Comparison of ENCODE assay signal across 33 cellular contexts in genomic region chr3:54780336-54780735, GRCh38.
"Had no signal": no experiment of that assay in that cellular context is flagged by ENCODE, and none has a peak within 500 bp of the region (broad histone marks: within the 10 kb centered on the region; RNA-seq: fewer than 3 reads in every experiment).

No MANE protein-coding gene starts in this region.

- H3K36me3 Mint-ChIP-seq: activated naive CD4-positive, alpha-beta T cell treated with anti-CD3 and anti-CD28 coated beads, Interleukin-2, amount 50 U/mL, for 24 hours; activated naive CD8-positive, alpha-beta T cell treated with anti-CD3 and anti-CD28 coated beads, Interleukin-2, amount 10 ng/mL, durations not matched to agents 7 days and 5 days; brain; WTC11 had no signal

- H3K9me2 ChIP-seq: SK-N-SH had no signal

- H3K27ac ChIP-seq: adrenal gland, Peyer's patch, SJSA1 had no signal

- H3K4me1 ChIP-seq: adrenal gland, Peyer's patch had no signal

- H3K27me3 ChIP-seq: adrenal gland, Peyer's patch, SJSA1 had no signal

- DNase-seq: activated CD4-positive, alpha-beta T cell treated with anti-CD3 and anti-CD28 coated beads for 36 hours; activated CD4-positive, alpha-beta T cell treated with anti-CD3 and anti-CD28 coated beads, Interleukin-2, amount 10 ng/mL, durations not matched to agents 7 days and 5 days; activated CD4-positive, alpha-beta T cell treated with anti-CD3 and anti-CD28 coated beads, Interleukin-2, amount 50 U/mL, for 48 hours; activated CD8-positive, alpha-beta T cell treated with anti-CD3 and anti-CD28 coated beads, Interleukin-2, amount 10 ng/mL, durations not matched to agents 7 days and 5 days; activated gamma-delta T cell; activated naive CD4-positive, alpha-beta T cell treated with Interleukin-2 at 50 U/mL for 16 hours; activated naive CD8-positive, alpha-beta T cell treated with anti-CD3 and anti-CD28 coated beads, Interleukin-2, amount 10 ng/mL, durations not matched to agents 7 days and 5 days; activated T-cell treated with anti-CD3 and anti-CD28 coated beads, Interleukin-2, amount 50 U/mL, for 24 hours; adrenal gland; caudate nucleus; cerebellar nuclear complex; NCI-H1105; NCI-H1417 treated with DMSO at 0.1 percent for 48 hours; NCI-H1930; NCI-H2081 treated with DMSO at 0.1 percent for 48 hours; NCI-H226; NCI-H446 treated with DMSO at 0.1 percent for 48 hours; NCI-H524 treated with DMSO at 0.1 percent for 48 hours; NK-92 treated with Interleukin-12 subunit alpha and Interleukin-12 subunit beta, amount 100 ng/mL, for 24 hours; PC-3; Peyer's patch; RPMI8226; SHP77 treated with DMSO at 0.1 percent for 48 hours; SK-N-SH had no signal

- H3K4me3 ChIP-seq: adrenal gland, Peyer's patch, SJSA1 had no signal

- H3K9ac ChIP-seq: SK-N-SH had no signal

- H3K27me3 Mint-ChIP-seq: activated CD4-positive, alpha-beta T cell treated with anti-CD3 and anti-CD28 coated beads, Interleukin-2, amount 10 ng/mL, durations not matched to agents 7 days and 5 days; activated naive CD8-positive, alpha-beta T cell treated with anti-CD3 and anti-CD28 coated beads, Interleukin-2, amount 10 ng/mL, durations not matched to agents 7 days and 5 days; activated T-cell treated with anti-CD3 and anti-CD28 coated beads, Interleukin-2, amount 50 U/mL, for 24 hours had no signal

- H3K9me3 ChIP-seq: adrenal gland, Peyer's patch, SJSA1, SK-N-SH had no signal

- ATAC-seq: activated CD4-positive, alpha-beta T cell treated with anti-CD3 and anti-CD28 coated beads for 36 hours; activated CD4-positive, CD25-positive, alpha-beta regulatory T cell treated with anti-CD3 and anti-CD28 coated beads, Interleukin-2, amount 50 U/mL, for 24 hours; activated CD8-positive, alpha-beta T cell treated with anti-CD3 and anti-CD28 coated beads, Interleukin-2, amount 10 ng/mL, durations not matched to agents 7 days and 5 days; PC-3; WTC11 had no signal

- H3K9me3 Mint-ChIP-seq: activated CD4-positive, alpha-beta T cell treated with anti-CD3 and anti-CD28 coated beads, Interleukin-2, amount 10 ng/mL, durations not matched to agents 7 days and 5 days; activated naive CD8-positive, alpha-beta T cell treated with anti-CD3 and anti-CD28 coated beads, Interleukin-2, amount 10 ng/mL, durations not matched to agents 7 days and 5 days; activated T-cell treated with anti-CD3 and anti-CD28 coated beads, Interleukin-2, amount 50 U/mL, for 24 hours; activated T-helper 2 cell treated with anti-CD3 and anti-CD28 coated beads, Interferon-gamma antibody, Interleukin-2, Interleukin-4, amounts not matched to agents 10 μg/mL and 5 μg/mL and 100 μg/mL, durations not matched to agents 14 hours and 24 hours and 36 hours; T-helper 1 cell treated with Interleukin-12 subunit alpha and Interleukin-12 subunit beta and Interleukin-4 antibody, amounts not matched to agents 30 μg/mL and 1 μg/mL, for 36 hours; T-helper 2 cell treated with Interferon-gamma antibody and Interleukin-4, amounts not matched to agents 5 μg/mL and 100 μg/mL, for 36 hours; WTC11 had no signal

- H3K4me2 ChIP-seq: SK-N-SH had no signal

- H3K36me3 ChIP-seq: adrenal gland, Peyer's patch, SJSA1 had no signal

- H3K27ac Mint-ChIP-seq: activated CD4-positive, alpha-beta T cell treated with anti-CD3 and anti-CD28 coated beads for 36 hours; activated CD4-positive, alpha-beta T cell treated with anti-CD3 and anti-CD28 coated beads, Interleukin-2, amount 10 ng/mL, durations not matched to agents 7 days and 5 days; activated CD8-positive, alpha-beta T cell treated with anti-CD3 and anti-CD28 coated beads, Interleukin-2, amount 10 ng/mL, durations not matched to agents 7 days and 5 days; activated naive CD4-positive, alpha-beta T cell treated with anti-CD3 and anti-CD28 coated beads, Interleukin-2, amount 50 U/mL, for 24 hours; activated naive CD8-positive, alpha-beta T cell treated with anti-CD3 and anti-CD28 coated beads, Interleukin-2, amount 10 ng/mL, durations not matched to agents 7 days and 5 days; activated T-cell treated with anti-CD3 and anti-CD28 coated beads, Interleukin-2, amount 50 U/mL, for 24 hours; activated T-helper 2 cell treated with anti-CD3 and anti-CD28 coated beads, Interferon-gamma antibody, Interleukin-2, Interleukin-4, amounts not matched to agents 10 μg/mL and 5 μg/mL and 100 μg/mL, durations not matched to agents 14 hours and 24 hours and 36 hours; brain; T-helper 1 cell treated with Interleukin-12 subunit alpha and Interleukin-12 subunit beta and Interleukin-4 antibody, amounts not matched to agents 30 μg/mL and 1 μg/mL, for 36 hours; T-helper 2 cell treated with Interferon-gamma antibody and Interleukin-4, amounts not matched to agents 5 μg/mL and 100 μg/mL, for 36 hours; WTC11 had no signal

- H3K4me1 Mint-ChIP-seq: activated CD4-positive, alpha-beta T cell treated with anti-CD3 and anti-CD28 coated beads for 36 hours; activated CD4-positive, alpha-beta T cell treated with anti-CD3 and anti-CD28 coated beads, Interleukin-2, amount 10 ng/mL, durations not matched to agents 7 days and 5 days; activated naive CD4-positive, alpha-beta T cell treated with anti-CD3 and anti-CD28 coated beads, Interleukin-2, amount 50 U/mL, for 24 hours; activated naive CD8-positive, alpha-beta T cell treated with anti-CD3 and anti-CD28 coated beads, Interleukin-2, amount 10 ng/mL, durations not matched to agents 7 days and 5 days had no signal

- FAIRE-seq: bronchial epithelial cell had no signal

- H3K4me3 Mint-ChIP-seq: activated CD4-positive, alpha-beta T cell treated with anti-CD3 and anti-CD28 coated beads for 36 hours; activated CD4-positive, alpha-beta T cell treated with anti-CD3 and anti-CD28 coated beads, Interleukin-2, amount 10 ng/mL, durations not matched to agents 7 days and 5 days; activated CD8-positive, alpha-beta T cell treated with anti-CD3 and anti-CD28 coated beads, Interleukin-2, amount 10 ng/mL, durations not matched to agents 7 days and 5 days; activated naive CD4-positive, alpha-beta T cell treated with anti-CD3 and anti-CD28 coated beads, Interleukin-2, amount 50 U/mL, for 24 hours; activated naive CD8-positive, alpha-beta T cell treated with anti-CD3 and anti-CD28 coated beads, Interleukin-2, amount 10 ng/mL, durations not matched to agents 7 days and 5 days; activated T-cell treated with anti-CD3 and anti-CD28 coated beads, Interleukin-2, amount 50 U/mL, for 24 hours; brain; T-helper 1 cell treated with Interleukin-12 subunit alpha and Interleukin-12 subunit beta and Interleukin-4 antibody, amounts not matched to agents 30 μg/mL and 1 μg/mL, for 36 hours; T-helper 2 cell treated with Interferon-gamma antibody and Interleukin-4, amounts not matched to agents 5 μg/mL and 100 μg/mL, for 36 hours; WTC11 had no signal
